Comparison of ENCODE assay signal across 8 cellular contexts in the genomic region with DNA sequence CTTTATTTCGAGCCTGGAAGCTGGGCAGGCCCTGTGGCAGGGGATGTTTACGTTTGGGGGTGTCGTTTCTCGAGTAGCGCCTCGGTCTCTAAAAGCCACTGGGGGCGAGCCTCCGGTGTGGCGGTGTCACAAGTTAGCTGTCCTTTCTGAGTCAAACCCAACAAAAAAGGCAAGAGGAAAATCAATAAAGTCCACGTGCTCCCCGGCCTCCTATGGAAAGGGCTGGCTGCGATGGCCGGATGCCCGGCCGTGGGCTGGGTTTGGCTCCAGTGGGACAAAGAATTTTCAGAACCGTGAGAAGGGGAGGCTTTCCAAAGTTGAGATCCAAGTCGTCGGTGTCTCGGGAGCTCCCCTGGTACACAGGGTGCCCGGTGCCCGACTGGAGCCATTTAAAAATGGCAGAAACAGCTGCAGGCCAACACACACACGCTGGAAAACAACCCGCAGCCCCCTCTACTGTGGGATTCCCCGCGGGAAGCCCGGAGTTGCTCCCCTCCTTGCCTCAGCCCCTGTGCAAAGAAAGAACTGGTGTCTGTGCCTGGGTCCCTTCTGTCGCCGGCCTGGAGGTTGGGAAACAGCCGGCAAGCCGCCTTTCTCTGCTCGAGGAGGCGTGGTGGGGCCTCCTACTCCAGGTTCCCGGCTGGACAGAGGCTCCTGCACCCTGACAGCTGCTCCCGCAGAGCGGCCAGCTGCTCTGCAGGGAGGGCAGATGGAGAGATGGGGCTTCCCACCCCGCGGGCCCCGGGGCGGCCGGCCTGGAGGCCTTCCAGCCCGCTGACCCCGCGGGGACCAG. TPM values are rescaled to one million over a fixed set of nuclear protein-coding genes. Genes with fewer than 3 reads are reported as not detected.
DNase-seq lines count a peak whose midpoint lies in the region; ATAC-seq, FAIRE-seq and TF ChIP-seq lines count a peak whose summit lies in the region.

No MANE protein-coding gene starts in this region.

- no TSS peak for BruUV-seq in endothelial cell of umbilical vein (replicated peaks; lab: Mats Ljungman, UMichigan)

- H3K4me2 ChIP-seq in SU-DHL-6 (ENCODE audit: low read depth, low read length, poor library complexity, severe bottlenecking), result peak overlapping the region; percentile 99
- peak overlapping the region; percentile 85 for H3K4me2 ChIP-seq in endothelial cell of umbilical vein (ENCODE audit: insufficient read depth, low read length)

- H3K27me3 ChIP-seq in SU-DHL-6 (ENCODE audit: low read length), result no peaks in the 10 kb centered on the region
- H3K27me3 ChIP-seq in endothelial cell of umbilical vein (ENCODE audit: control insufficient read depth in 2 of 2, insufficient read depth in 2 of 2, low read length in 2 of 2), result no peaks in the 10 kb centered on the region
- H3K27me3 ChIP-seq in lower lobe of right lung (ENCODE audit: low read depth), result peaks cover 8% of the 10 kb centered on the region
- no peaks in the 10 kb centered on the region for H3K27me3 ChIP-seq in subcutaneous abdominal adipose tissue (ENCODE audit: control insufficient read depth in 5 of 5, insufficient read depth in 4 of 5, low read length in 5 of 5)

- H3K27ac ChIP-seq in SU-DHL-6 (ENCODE audit: low read depth, low read length) (peak overlapping the region; percentile 100), endothelial cell of umbilical vein (ENCODE audit: insufficient read depth, low read depth, low read length) (peak overlapping the region; percentile 46), lower lobe of right lung (peak overlapping the region; percentile 77), subcutaneous abdominal adipose tissue (ENCODE audit: low read depth, low read length) (peak overlapping the region; percentile 81)

- TF ChIP-seq CTCF in SU-DHL-6 (IDR thresholded peaks at IDR 0.05; ENCODE audit: insufficient read depth, low read length, poor library complexity, severe bottlenecking), result no peak
- no peak for TF ChIP-seq CTCF in endothelial cell of umbilical vein (IDR thresholded peaks at IDR 0.05; ENCODE audit: extremely low read depth in 1 of 2, insufficient read depth in 1 of 2, low read depth in 1 of 2, low read length in 2 of 2)
- no peak for TF ChIP-seq CTCF in lower lobe of right lung (IDR thresholded peaks at IDR 0.05)

- no peak for TF ChIP-seq POLR2A in endothelial cell of umbilical vein (IDR thresholded peaks at IDR 0.05; ENCODE audit: low read depth, low read length)

- H3K4me1 Mint-ChIP-seq in IgD-negative memory B cell, result peaks cover 27 to 31% (median 27%) of the 10 kb centered on the region in 3 donors

- H3K27me3 Mint-ChIP-seq in IgD-negative memory B cell, result peaks cover 12% of the 10 kb centered on the region

- no peaks in the 10 kb centered on the region for H3K9me1 ChIP-seq in endothelial cell of umbilical vein (replicated peaks; ENCODE audit: control insufficient read depth, extremely low read depth, insufficient read depth, low read length)

- peaks cover 82% of the 10 kb centered on the region for H3F3A ChIP-seq in SU-DHL-6 (ENCODE audit: insufficient read depth)

- H3K36me3 ChIP-seq in SU-DHL-6 (ENCODE audit: low read length) (peaks cover 19% of the 10 kb centered on the region), endothelial cell of umbilical vein (ENCODE audit: control insufficient read depth in 2 of 2, extremely low read depth in 1 of 2, insufficient read depth in 2 of 2, low read length in 2 of 2) (no peaks in the 10 kb centered on the region), lower lobe of right lung (no peaks in the 10 kb centered on the region), subcutaneous abdominal adipose tissue (ENCODE audit: control insufficient read depth in 5 of 5, insufficient read depth in 5 of 5, low read length in 5 of 5) (no peaks in the 10 kb centered on the region)

- POLR2A ChIA-PET in endothelial cell of umbilical vein (lab: Charles Lee), result no interaction called here

- H4K20me1 ChIP-seq in SU-DHL-6 (ENCODE audit: low read depth, low read length) (no peaks in the 10 kb centered on the region), endothelial cell of umbilical vein (replicated peaks; ENCODE audit: control insufficient read depth, extremely low read depth, insufficient read depth, low read length) (no peaks in the 10 kb centered on the region)

- H3K9ac ChIP-seq in SU-DHL-6 (ENCODE audit: low read length), result peak overlapping the region; percentile 100
- H3K9ac ChIP-seq in endothelial cell of umbilical vein (replicated peaks; ENCODE audit: extremely low read depth, insufficient read depth, low read length), result peak overlapping the region; percentile 80
- peak overlapping the region in 4 of 5 donors; percentile 10 to 77 (median 47) for H3K9ac ChIP-seq in subcutaneous abdominal adipose tissue (ENCODE audit: low read length in 5 of 5)

- dilution Hi-C loops in endothelial cell of umbilical vein (cut with MboI; ENCODE audit: extremely low pct_ligation_motif_present, low sequenced_read_pairs), result no loop called here

- FAIRE-seq in endothelial cell of umbilical vein (lab: Jason Lieb, UNC), result peak; percentile 93

- peaks cover 19% of the 10 kb centered on the region for H3K4me1 ChIP-seq in endothelial cell of umbilical vein (ENCODE audit: control insufficient read depth, extremely low read depth, insufficient read depth, low read length)
- H3K4me1 ChIP-seq in lower lobe of right lung, result peaks cover 25% of the 10 kb centered on the region
- H3K4me1 ChIP-seq in subcutaneous abdominal adipose tissue (ENCODE audit: control insufficient read depth in 5 of 5, insufficient read depth in 5 of 5, low read length in 5 of 5), result peaks cover 2 to 38% (median 32%) of the 10 kb centered on the region in 5 donors

- peaks cover 14% of the 10 kb centered on the region; the same call in 1 of the 2 replicates for H3K9me3 ChIP-seq in SU-DHL-6 (ENCODE audit: insufficient read depth, low read length)
- H3K9me3 ChIP-seq in endothelial cell of umbilical vein (replicated peaks; ENCODE audit: control insufficient read depth, insufficient read depth, low read length), result no peaks in the 10 kb centered on the region
- peaks cover 3% of the 10 kb centered on the region for H3K9me3 ChIP-seq in lower lobe of right lung
- peaks cover 0 to 5% (median 1%) of the 10 kb centered on the region in 5 donors for H3K9me3 ChIP-seq in subcutaneous abdominal adipose tissue (ENCODE audit: control insufficient read depth in 5 of 5, low read length in 5 of 5)

- no peaks in the 10 kb centered on the region for H3K9me2 ChIP-seq in SU-DHL-6 (replicated peaks; ENCODE audit: insufficient read depth, low read length)

- peaks cover 0 to 3% (median 2%) of the 10 kb centered on the region in 3 donors for H3K9me3 Mint-ChIP-seq in IgD-negative memory B cell

- H3K79me2 ChIP-seq in SU-DHL-6 (ENCODE audit: insufficient read depth, low read length), result peaks cover 92% of the 10 kb centered on the region
- H3K79me2 ChIP-seq in endothelial cell of umbilical vein (ENCODE audit: control insufficient read depth, insufficient read depth, low read length), result peaks cover 18% of the 10 kb centered on the region

- peak overlapping the region; percentile 66 for H3K4me3 ChIP-seq in SU-DHL-6 (ENCODE audit: insufficient read depth, low read length, poor library complexity, severe bottlenecking)
- H3K4me3 ChIP-seq in endothelial cell of umbilical vein (replicated peaks in 1 of 3; ENCODE audit: insufficient read depth in 1 of 3, low read depth in 1 of 3, low read length in 3 of 3), result peak overlapping the region; percentile 58 to 78 (median 70)
- peak overlapping the region; percentile 75 for H3K4me3 ChIP-seq in lower lobe of right lung
- peak overlapping the region; percentile 57 to 78 (median 62) for H3K4me3 ChIP-seq in subcutaneous abdominal adipose tissue (ENCODE audit: low read depth in 1 of 5, low read length in 5 of 5)

- DNase-seq in EL (peak; percentile 66), endothelial cell of umbilical vein (ENCODE audit: low read depth, low spot score) (peak; percentile 79), lower lobe of right lung (peak; percentile 66), NCI-H1436 treated with DMSO at 0.1 percent for 48 hours (lab: John Stamatoyannopoulos, UW) (no peak)

- ATAC-seq in lower lobe of right lung (peak; percentile 53 to 76), GM21737 (IDR thresholded peaks at IDR 0.05; ENCODE audit: unreplicated experiment) (no peak)

- CTCF ChIA-PET in endothelial cell of umbilical vein (lab: Charles Lee), result interaction anchor here (1.5 to 3.2 kb wide), 3 partner anchors 32 to 107 kb away, joined by 5 to 21 read pairs (median 14); partner anchors contain the start of gene CFAP251

- peak overlapping the region; percentile 31 to 95 (median 90) for H3K27ac Mint-ChIP-seq in IgD-negative memory B cell

- intact Hi-C loops in endothelial cell of umbilical vein (cut with micrococcal nuclease), result loop anchor here (1.0 to 5.0 kb wide), 5 partner anchors 31 to 135 kb away; partner anchors contain the start of genes CFAP251, MLXIP and PSMD9
- intact Hi-C loops in lower lobe of right lung (cut with DNase I), result no loop called here

- peak overlapping the region; percentile 86 to 98 (median 93) for H3K4me3 Mint-ChIP-seq in IgD-negative memory B cell

- no peak overlapping the region for H2AFZ ChIP-seq in SU-DHL-6 (ENCODE audit: low read depth, low read length, severe bottlenecking)
- H2AFZ ChIP-seq in endothelial cell of umbilical vein (ENCODE audit: low read depth, low read length), result peak overlapping the region; percentile 80

- peaks cover 8% of the 10 kb centered on the region for H3K36me3 Mint-ChIP-seq in IgD-negative memory B cell

RNA-seq across cellular contexts. Expression of gene BCL7A, which starts 1.9 kb away (rescaled TPM):
- 18.7 TPM for polyA plus RNA-seq in IgD-negative memory B cell
- total RNA-seq in endothelial cell of umbilical vein, result 11.1 and 12.6 TPM in 2 replicates
- polyA plus RNA-seq in endothelial cell of umbilical vein, result 9.5 and 9.7 TPM in 2 replicates
- 7.0 and 7.9 TPM in 2 replicates for polyA plus RNA-seq in endothelial cell of umbilical vein (2011; cell fraction: cytosol; rRNA removed)
- polyA plus RNA-seq in endothelial cell of umbilical vein (2011; cell fraction: nucleus; rRNA removed), result 6.7 and 7.3 TPM in 2 replicates
- polyA plus RNA-seq in endothelial cell of umbilical vein (2012), result 10.1 and 10.4 TPM in 2 replicates
- polyA minus RNA-seq in endothelial cell of umbilical vein, result 6.7 and 6.9 TPM in 2 replicates
- 2.7 TPM for polyA minus RNA-seq in endothelial cell of umbilical vein (2011; cell fraction: cytosol; rRNA and poly(A)+ RNA removed)
- polyA minus RNA-seq in endothelial cell of umbilical vein (2011; cell fraction: nucleus; rRNA and poly(A)+ RNA removed), result 3.6 and 4.9 TPM in 2 replicates
- total RNA-seq in lower lobe of right lung, result 6.4 TPM

RNA-seq across cellular contexts. Expression of gene MLXIP, which starts 55.0 kb away (rescaled TPM):
- polyA plus RNA-seq in IgD-negative memory B cell (17.5 TPM), endothelial cell of umbilical vein (22.0 and 37.6 TPM in 2 replicates)
- total RNA-seq in endothelial cell of umbilical vein (65.5 and 72.5 TPM in 2 replicates), lower lobe of right lung (55.9 TPM)
- polyA plus RNA-seq in endothelial cell of umbilical vein (2011; cell fraction: cytosol; rRNA removed), result 17.9 and 18.2 TPM in 2 replicates
- 60.6 and 101 TPM in 2 replicates for polyA plus RNA-seq in endothelial cell of umbilical vein (2011; cell fraction: nucleus; rRNA removed)
- polyA plus RNA-seq in endothelial cell of umbilical vein (2012), result 43.7 and 45.8 TPM in 2 replicates
- 26.9 and 34.4 TPM in 2 replicates for polyA minus RNA-seq in endothelial cell of umbilical vein
- polyA minus RNA-seq in endothelial cell of umbilical vein (2011; cell fraction: cytosol; rRNA and poly(A)+ RNA removed), result 26.7 TPM
- 31.4 and 46.2 TPM in 2 replicates for polyA minus RNA-seq in endothelial cell of umbilical vein (2011; cell fraction: nucleus; rRNA and poly(A)+ RNA removed)

Comparison
In these comparisons a context has a peak if more than half of its experiments do, and no peak if none do; other contexts are left out.
1. H3K27ac ChIP-seq: peak in every context shown above with its lines; median percentile 100 in SU-DHL-6; 81 in subcutaneous abdominal adipose tissue; 77 in lower lobe of right lung; 46 in endothelial cell of umbilical vein.
2. H3K9ac ChIP-seq: peak in every context shown above with its lines; median percentile 100 in SU-DHL-6; 80 in endothelial cell of umbilical vein; 47 in subcutaneous abdominal adipose tissue.